ENCODE assay signal across 8 cellular contexts in the genomic region with DNA sequence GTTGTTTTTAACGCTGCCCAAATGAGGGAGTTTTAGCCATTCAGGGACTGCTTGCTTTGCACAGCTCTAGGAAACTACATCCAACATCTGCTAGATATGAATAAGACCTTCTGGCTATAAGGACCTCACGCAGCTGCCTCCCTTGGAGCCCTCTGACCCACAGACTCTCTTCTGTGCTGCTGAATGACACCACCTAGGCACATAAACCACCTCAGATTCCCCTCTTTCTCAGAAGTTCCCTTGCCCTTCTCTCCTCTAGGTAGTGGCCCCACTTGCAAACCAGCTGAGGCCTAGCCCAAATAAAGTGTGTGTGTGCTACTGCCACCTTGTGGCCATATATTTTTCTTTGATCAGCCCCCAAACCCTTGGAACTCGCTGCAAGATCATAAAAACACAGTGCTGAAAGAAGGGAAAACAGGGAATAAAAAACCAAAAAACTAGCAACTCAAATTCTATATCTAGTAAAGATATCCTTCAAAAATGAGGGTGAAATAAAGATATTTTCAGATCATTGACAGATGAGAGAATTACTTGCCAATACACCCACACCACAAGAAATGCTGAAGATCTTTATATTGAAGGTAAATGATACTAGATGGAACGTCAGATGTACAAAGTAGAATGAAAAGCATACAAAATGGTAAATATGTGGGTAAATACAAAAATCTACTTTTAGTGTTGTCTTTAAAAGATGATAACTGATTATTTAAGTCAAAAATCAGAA.
DNase-seq lines count a peak whose midpoint lies in the region; ATAC-seq lines count a peak whose summit lies in the region.

No MANE protein-coding gene starts in this region.

- H3K9me3 ChIP-seq in adipocyte (ENCODE audit: control insufficient read depth, low read length) = no peaks in the 10 kb centered on the region

- ATAC-seq in GM19438 (IDR thresholded peaks at IDR 0.05; ENCODE audit: low read depth, unreplicated experiment) = peak; percentile 97
- peak; percentile 94 for ATAC-seq in HG03432 (IDR thresholded peaks at IDR 0.05; ENCODE audit: unreplicated experiment)

- DNase-seq in ELF-1 (ENCODE audit: low read depth, low spot score) = peak; percentile 82
- DNase-seq in SK-MEL-5 (ENCODE audit: low read depth, low spot score) = peak; percentile 69
- peak; percentile 66 for DNase-seq in adipocyte (ENCODE audit: low read depth)
- peak; percentile 62 for DNase-seq in iPS-NIHi11 (ENCODE audit: low spot score)
- peak in 3 of 4 experiments; percentile 3 to 13 (median 6) for DNase-seq in stimulated activated CD4-positive, alpha-beta T cell treated with anti-CD3 and anti-CD28 coated beads, Interleukin-1b, Interleukin-23, amount 100 ng/mL, for 24 hours (ENCODE audit: low read depth in 4 of 4, low spot score in 1 of 4)
- DNase-seq in HCEC 1CT = no peak

- in situ Hi-C loops in SK-MEL-5 (cut with HindIII; ENCODE audit: low pct_unique_long_range_greater_than_20kb, low sequenced_read_pairs) = no loop called here

- H3K4me1 ChIP-seq in adipocyte (ENCODE audit: control insufficient read depth, insufficient read depth, low read length) = no peaks in the 10 kb centered on the region

- no peaks in the 10 kb centered on the region for H3K36me3 ChIP-seq in adipocyte (ENCODE audit: control insufficient read depth, insufficient read depth, low read length, severe bottlenecking)

- no peak overlapping the region for H3K4me3 ChIP-seq in adipocyte (ENCODE audit: low read length)

- no peak overlapping the region for H3K9ac ChIP-seq in adipocyte (ENCODE audit: low read length)

- H3K27me3 ChIP-seq in adipocyte (replicated peaks; ENCODE audit: control insufficient read depth, insufficient read depth, low read length) = no peaks in the 10 kb centered on the region
